Comparison of ENCODE assay signal across 19 cellular contexts in genomic region chr12:15404485-15404884, GRCh38.
DNase-seq lines count a peak whose midpoint lies in the region; TF ChIP-seq lines count a peak whose summit lies in the region.
"Had no signal": no experiment of that assay in that cellular context is flagged by ENCODE, and none has a peak within 500 bp of the region (broad histone marks: within the 10 kb centered on the region; RNA-seq: fewer than 3 reads in every experiment).

No MANE protein-coding gene starts in this region.

- H3K79me2 ChIP-seq in hepatocyte: no peaks in the 10 kb centered on the region

- CTCF ChIA-PET in RWPE1 (lab: Yijun Ruan, JAX): no interaction called here

- no peaks in the 10 kb centered on the region for H3K9me2 ChIP-seq in hepatocyte (replicated peaks; ENCODE audit: insufficient read depth)

- no peaks in the 10 kb centered on the region for H3K9me3 ChIP-seq in hepatocyte (ENCODE audit: low read depth)
- H3K9me3 ChIP-seq: BLaER1 treated with 17β-estradiol and CSF1 and Interleukin-3, amounts not matched to agents 10 nM and 100 nM; psoas muscle had no signal

- H3K4me1 ChIP-seq in hepatocyte (ENCODE audit: insufficient read depth): no peaks in the 10 kb centered on the region
- H3K4me1 ChIP-seq: BLaER1 treated with 17β-estradiol and CSF1 and Interleukin-3, amounts not matched to agents 10 nM and 100 nM; psoas muscle had no signal

- TF ChIP-seq CTCF in RWPE1 (conservative IDR thresholded peaks at IDR 0.05; ENCODE audit: low read depth) (no peak), GM20000 (IDR thresholded peaks at IDR 0.05; ENCODE audit: extremely low read depth, missing control alignments) (no peak), hepatocyte (IDR thresholded peaks at IDR 0.05; ENCODE audit: poor library complexity) (no peak)

- H3K4me2 ChIP-seq in hepatocyte: no peak overlapping the region
- H3K4me2 ChIP-seq: BLaER1 treated with 17β-estradiol and CSF1 and Interleukin-3, amounts not matched to agents 10 nM and 100 nM had no signal

- no peak overlapping the region for H3K27ac ChIP-seq in RWPE1
- no peak overlapping the region for H3K27ac ChIP-seq in hepatocyte
- H3K27ac ChIP-seq: BLaER1 treated with 17β-estradiol and CSF1 and Interleukin-3, amounts not matched to agents 10 nM and 100 nM; psoas muscle had no signal

- no peak overlapping the region for H3K4me3 ChIP-seq in hepatocyte
- H3K4me3 ChIP-seq: BLaER1 treated with 17β-estradiol and CSF1 and Interleukin-3, amounts not matched to agents 10 nM and 100 nM; psoas muscle had no signal

- no peak overlapping the region for H2AFZ ChIP-seq in hepatocyte

- no peaks in the 10 kb centered on the region for H4K20me1 ChIP-seq in hepatocyte (ENCODE audit: insufficient read depth, poor library complexity, severe bottlenecking)
- H4K20me1 ChIP-seq: BLaER1 treated with 17β-estradiol and CSF1 and Interleukin-3, amounts not matched to agents 10 nM and 100 nM had no signal

- POLR2A ChIA-PET in RWPE1 (lab: Yijun Ruan, JAX; ENCODE audit: low non-redundant PET): no interaction called here

- no peaks in the 10 kb centered on the region for H3K27me3 ChIP-seq in hepatocyte
- H3K27me3 ChIP-seq: BLaER1 treated with 17β-estradiol and CSF1 and Interleukin-3, amounts not matched to agents 10 nM and 100 nM had no signal

- no peaks in the 10 kb centered on the region for H3K36me3 ChIP-seq in hepatocyte (replicated peaks; ENCODE audit: insufficient read depth, low read depth)
- H3K36me3 ChIP-seq: BLaER1 treated with 17β-estradiol and CSF1 and Interleukin-3, amounts not matched to agents 10 nM and 100 nM had no signal

- WGBS in hepatocyte (ENCODE audit: low lambda C conversion rate, missing lambda C conversion rate): 0% methylated on average over 1 of the region's 1 CpG

- DNase-seq in HCEC 1CT (peak; percentile 95), RWPE1 (ENCODE audit: low spot score) (peak; percentile 36), fibroblast of gingiva (ENCODE audit: low read depth) (peak; percentile 20), renal cortical epithelial cell (ENCODE audit: low read depth) (peak; percentile 42), GM20000 (ENCODE audit: low spot score) (no peak), hepatocyte (ENCODE audit: low spot score) (no peak)
- DNase-seq in activated naive CD4-positive, alpha-beta T cell treated with anti-CD3 and anti-CD28 coated beads, Interleukin-2, amount 50 U/mL, for 16 hours: no peak
- DNase-seq: activated CD4-positive, alpha-beta memory T cell treated with anti-CD3 and anti-CD28 coated beads for 36 hours; amniotic stem cell; cortex of kidney; erythroblast; Karpas-422; left ventricle myocardium superior; naive thymus-derived CD8-positive, alpha-beta T cell; NCI-H1417 treated with DMSO at 0.1 percent for 48 hours; psoas muscle; stimulated activated CD4-positive, alpha-beta T cell treated with anti-CD3 and anti-CD28 coated beads, Interleukin-15, amount 100 ng/mL, for 24 hours; substantia nigra had no signal

Comparison
In these comparisons a context has a peak if more than half of its experiments do, and no peak if none do; other contexts are left out.
1. DNase-seq: peak in HCEC 1CT (single experiment), RWPE1 (single experiment), fibroblast of gingiva (single experiment) and renal cortical epithelial cell (single experiment); none in activated naive CD4-positive, alpha-beta T cell treated with anti-CD3 and anti-CD28 coated beads, Interleukin-2, amount 50 U/mL, for 16 hours (single experiment), GM20000 (single experiment) and hepatocyte (single experiment).